Comparison of ENCODE assay signal across 19 cellular contexts in genomic region chr17:63035271-63035670, GRCh38.
A peak's percentile ranks its signal among the peaks of the same experiment; 100 is the strongest.
DNase-seq lines count a peak whose midpoint lies in the region; ATAC-seq and TF ChIP-seq lines count a peak whose summit lies in the region.
"Had no signal": no experiment of that assay in that cellular context is flagged by ENCODE, and none has a peak within 500 bp of the region (broad histone marks: within the 10 kb centered on the region; RNA-seq: fewer than 3 reads in every experiment).

No MANE protein-coding gene starts in this region.

- H3K4me3 ChIP-seq in IMR-90 (ENCODE audit: insufficient read depth, low read depth, low read length) (no peak overlapping the region), brain microvascular endothelial cell (ENCODE audit: low read depth, low read length) (no peak overlapping the region)
- H3K4me3 ChIP-seq: heart right ventricle, right atrium auricular region, vagina had no signal

- DNase-seq in AG09319 (ENCODE audit: extremely low read depth, low read depth) = peak; percentile 8
- peak; percentile 90 for DNase-seq in IMR-90
- DNase-seq in brain microvascular endothelial cell = peak; percentile 63
- DNase-seq in kidney tubule cell (ENCODE audit: low spot score) = peak; percentile 54
- DNase-seq in germinal center (ENCODE audit: low spot score) = no peak
- no peak for DNase-seq in hippocampal formation (lab: John Stamatoyannopoulos, UW)
- no peak for DNase-seq in T-helper 2 cell
- DNase-seq: activated CD4-positive, alpha-beta T cell treated with anti-CD3 and anti-CD28 coated beads for 4 hours; activated T-cell treated with anti-CD3 and anti-CD28 coated beads, Interleukin-2, amount 50 U/mL, for 24 hours; heart right ventricle; left ventricle myocardium superior; natural killer cell; OCI-M1; stimulated activated CD4-positive, alpha-beta T cell treated with anti-CD3 and anti-CD28 coated beads, Interleukin-4, amount 100 ng/mL, for 4 hours; stimulated activated naive CD4-positive, alpha-beta T cell; T-cell had no signal

- POLR2A ChIA-PET in IMR-90 (lab: Charles Lee; ENCODE audit: unreplicated experiment) = no interaction called here

- H3K18ac ChIP-seq in IMR-90 (ENCODE audit: low read depth, low read length) = no peak overlapping the region

- no peak for TF ChIP-seq POLR2A in IMR-90 (IDR thresholded peaks at IDR 0.05; ENCODE audit: low read depth, low read length)

- no CpG with 5 or more reads among the region's 4 CpGs for WGBS in IMR-90 (ENCODE audit: extremely low coverage in 2 of 2, insufficient read length in 1 of 2), 2 experiments

- TF ChIP-seq RAD21 in IMR-90 (IDR thresholded peaks at IDR 0.05; ENCODE audit: low read length) = no peak

- no peak overlapping the region for H2BK20ac ChIP-seq in IMR-90 (ENCODE audit: low read depth, low read length)

- intact Hi-C loops in IMR-90 (cut with micrococcal nuclease) = no loop called here

- H2BK5ac ChIP-seq in IMR-90 (ENCODE audit: low read depth, low read length, poor library complexity, severe bottlenecking) = no peak overlapping the region

- peaks cover 41 to 73% of the 10 kb centered on the region in 2 experiments for H3K79me1 ChIP-seq in IMR-90 (ENCODE audit: low read depth in 1 of 2, low read length in 2 of 2)

- CTCF ChIA-PET in IMR-90 (lab: Yijun Ruan, JAX) = no interaction called here

- H3K9ac ChIP-seq in IMR-90 (ENCODE audit: low read depth, low read length) = no peak overlapping the region

- no peak overlapping the region for H2BK120ac ChIP-seq in IMR-90 (ENCODE audit: low read depth, low read length)

- peaks cover 30% of the 10 kb centered on the region for H4K20me1 ChIP-seq in IMR-90 (ENCODE audit: insufficient read depth, low read length)

- TF ChIP-seq CTCF in AG09319 (IDR thresholded peaks at IDR 0.05; ENCODE audit: low read depth, low read length) (no peak), IMR-90 (conservative IDR thresholded peaks at IDR 0.05; ENCODE audit: low read depth, low read length) (no peak), brain microvascular endothelial cell (IDR thresholded peaks at IDR 0.05; ENCODE audit: low read depth, low read length, missing control alignments) (no peak)

- no peak overlapping the region for H3K14ac ChIP-seq in IMR-90 (replicated peaks; ENCODE audit: low read depth, low read length)

- no peak overlapping the region for H3K23ac ChIP-seq in IMR-90 (ENCODE audit: low read depth, low read length)

- ATAC-seq in IMR-90 (ENCODE audit: low read depth) = no peak; the same call in 1 of the 2 replicates
- no peak for ATAC-seq in GM19455 (IDR thresholded peaks at IDR 0.05; ENCODE audit: unreplicated experiment)
- ATAC-seq: heart right ventricle, left ventricle myocardium superior, T-cell had no signal

- dilution Hi-C loops in IMR-90 (cut with HindIII; ENCODE audit: low sequenced_read_pairs, unreplicated experiment) = no loop called here

- H4K5ac ChIP-seq in IMR-90 (ENCODE audit: low read depth, low read length) = no peak overlapping the region

- no peak overlapping the region for H3K4ac ChIP-seq in IMR-90 (ENCODE audit: low read depth, low read length)

- H2AK9ac ChIP-seq in IMR-90 (replicated peaks; ENCODE audit: low read depth, low read length, poor library complexity) = no peak overlapping the region

- no peaks in the 10 kb centered on the region; the same call in 1 of the 2 replicates for H3K9me3 ChIP-seq in IMR-90 (ENCODE audit: control insufficient read depth, insufficient read depth, low read length)
- H3K9me3 ChIP-seq: right atrium auricular region, vagina had no signal

- no peak overlapping the region for H3K56ac ChIP-seq in IMR-90 (ENCODE audit: extremely low read depth, insufficient read depth, low read length)

- no peak overlapping the region for H4K8ac ChIP-seq in IMR-90 (ENCODE audit: low read depth in 2 of 2, low read length in 2 of 2)

- H2BK15ac ChIP-seq in IMR-90 (ENCODE audit: low read depth, low read length) = no peak overlapping the region

- no peak overlapping the region for H2AK5ac ChIP-seq in IMR-90 (ENCODE audit: low read depth, low read length)

- no peak overlapping the region for H4K91ac ChIP-seq in IMR-90 (ENCODE audit: insufficient read depth, low read depth, low read length)

- H2AFZ ChIP-seq in IMR-90 (replicated peaks; ENCODE audit: low read length, poor library complexity) = no peak overlapping the region

- H3K27me3 ChIP-seq in IMR-90 (ENCODE audit: control insufficient read depth, insufficient read depth, low read length) (no peaks in the 10 kb centered on the region), brain microvascular endothelial cell (replicated peaks) (no peaks in the 10 kb centered on the region)
- H3K27me3 ChIP-seq: heart right ventricle, right atrium auricular region, vagina had no signal

- in situ Hi-C loops in IMR-90 (cut with MboI; ENCODE audit: low sequenced_read_pairs) (no loop called here), brain microvascular endothelial cell (cut with HindIII; ENCODE audit: low pct_ligation_motif_present, low sequenced_read_pairs) (no loop called here)

- BruUV-seq in IMR-90 (replicated peaks; lab: Mats Ljungman, UMichigan) = no TSS peak

- peaks cover 8% of the 10 kb centered on the region; the same call in 1 of the 2 replicates for H3K9me1 ChIP-seq in IMR-90 (ENCODE audit: insufficient read depth, low read length)

- H3K36me3 ChIP-seq in IMR-90 (ENCODE audit: control insufficient read depth, insufficient read depth, low read length) (peaks cover 2% of the 10 kb centered on the region; the same call in 1 of the 2 replicates), brain microvascular endothelial cell (replicated peaks) (no peaks in the 10 kb centered on the region)
- H3K36me3 ChIP-seq: heart right ventricle, right atrium auricular region, vagina had no signal

- peaks cover 8% of the 10 kb centered on the region for H3K4me1 ChIP-seq in IMR-90 (ENCODE audit: control insufficient read depth, insufficient read depth, low read length)
- H3K4me1 ChIP-seq: vagina had no signal

- H3K27ac ChIP-seq in IMR-90 (ENCODE audit: insufficient read depth, low read length) = no peak overlapping the region
- no peak overlapping the region for H3K27ac ChIP-seq in brain microvascular endothelial cell
- H3K27ac ChIP-seq: heart right ventricle, right atrium auricular region, vagina had no signal

- H3K4me2 ChIP-seq in IMR-90 (ENCODE audit: low read depth, low read length) = peak overlapping the region; percentile 3; the same call in 1 of the 2 replicates

TF ChIP-seq in IMR-90, 13 proteins besides CTCF, POLR2A, EP300 and RAD21:
- TF ChIP-seq CHD1 (IDR thresholded peaks at IDR 0.05; ENCODE audit: low read depth, low read length) (no peak), RFX5 (IDR thresholded peaks at IDR 0.05; ENCODE audit: low read depth, low read length) (no peak), BHLHE40 (IDR thresholded peaks at IDR 0.05; ENCODE audit: low read depth, low read length) (no peak)
TF ChIP-seq in IMR-90: peak in this region for 0.

Comparison
In these comparisons a context has a peak if more than half of its experiments do, and no peak if none do; other contexts are left out.
1. DNase-seq: peak in AG09319 (single experiment), IMR-90 (single experiment), brain microvascular endothelial cell (single experiment) and kidney tubule cell (single experiment); none in germinal center (single experiment), hippocampal formation (0 of 2) and T-helper 2 cell (0 of 5).